11 cellular contexts compared by ENCODE assay signal in genomic region chr21:35164971-35165483, GRCh38.
"Had no signal": no experiment of that assay in that cellular context is flagged by ENCODE, and none has a peak within 500 bp of the region (broad histone marks: within the 10 kb centered on the region; RNA-seq: fewer than 3 reads in every experiment).

No MANE protein-coding gene starts in this region.

- H3K4me2 ChIP-seq: GM23338 had no signal

- H3K4me3 Mint-ChIP-seq: GM23338, H9, HFFc6 had no signal

- H3K27ac Mint-ChIP-seq: GM23338, H9, HFFc6 had no signal

- ATAC-seq: GM23338, HCT116 had no signal

- H3K36me3 ChIP-seq: HAP-1 had no signal

- H3K4me3 ChIP-seq: GM23248, GM23338, HAP-1 had no signal

- H3K27ac ChIP-seq: GM23248 had no signal

- H2AFZ ChIP-seq: GM23248, GM23338 had no signal

- H3K4me1 ChIP-seq: HAP-1 had no signal

- H3K9me3 ChIP-seq: HAP-1 had no signal

- DNase-seq: GM23248, GOT3, H7, H9, HCEC 1CT, HFFc6 had no signal

- H3K9ac ChIP-seq: GM23248 had no signal

- FAIRE-seq: H1, H54 had no signal
